In the genomic region with DNA sequence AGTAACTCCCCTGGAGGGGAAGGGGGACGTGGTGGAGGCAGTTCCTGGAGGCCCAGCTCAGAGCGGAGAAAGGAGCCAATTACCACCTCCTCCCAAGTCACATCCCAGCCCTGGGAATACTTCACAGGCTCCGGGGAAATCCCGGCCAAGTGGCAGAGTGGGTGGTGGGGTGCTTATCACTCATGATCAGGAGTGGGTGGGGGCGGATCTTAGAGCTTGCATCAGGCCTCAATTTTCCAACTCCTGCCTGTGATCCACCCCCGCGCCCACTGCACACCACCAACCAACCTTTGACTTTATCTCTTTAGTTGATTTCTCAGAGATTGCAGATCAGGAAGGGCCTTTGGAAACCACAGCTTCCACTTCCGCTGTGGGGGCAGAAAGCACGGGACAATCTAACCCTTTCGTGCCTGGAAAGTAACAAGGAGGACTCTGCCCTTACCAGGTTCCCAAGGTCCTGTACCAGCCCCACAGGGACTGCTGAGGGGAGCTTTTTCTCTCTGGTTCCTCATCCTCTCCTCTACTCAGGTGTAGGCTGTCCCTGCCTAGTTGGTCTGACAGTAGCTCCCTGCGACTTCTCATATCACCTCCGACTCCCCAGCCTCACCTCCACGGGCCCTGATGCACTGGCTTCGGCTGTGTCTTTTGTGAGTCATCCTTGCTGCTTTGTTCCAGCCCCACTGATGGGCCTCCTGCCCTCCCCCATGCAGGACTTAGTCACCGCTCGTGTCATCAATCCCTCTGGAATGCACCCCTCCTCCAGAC, we compare ENCODE assay signal across 1 cellular context.
TF ChIP-seq lines count a peak whose summit lies in the region.

No MANE protein-coding gene starts in this region.

TF ChIP-seq in K562, 482 proteins besides CTCF, POLR2A, EP300 and RAD21 (continued from another document and continues in another):
- no peak for TF ChIP-seq RREB1 (CRISPR knock-in tag; IDR thresholded peaks at IDR 0.05)
- no peak for TF ChIP-seq ZBTB17 (CRISPR knock-in tag; IDR thresholded peaks at IDR 0.05)
- TF ChIP-seq BACH1 (tag; IDR thresholded peaks at IDR 0.05) = 0 out of 2 replicates have a peak, but pooled peaks have one; percentile 52
- no peak for TF ChIP-seq MXI1 (IDR thresholded peaks at IDR 0.05; ENCODE audit: low read depth, low read length)
- no peak for TF ChIP-seq NFIX (CRISPR knock-in tag; IDR thresholded peaks at IDR 0.05; ENCODE audit: low read depth)
- TF ChIP-seq RB1 (IDR thresholded peaks at IDR 0.05; ENCODE audit: low read depth) = no peak
- TF ChIP-seq PTBP1 (IDR thresholded peaks at IDR 0.05; ENCODE audit: low read depth, low read length) = no peak
- TF ChIP-seq RFX5 (IDR thresholded peaks at IDR 0.05; ENCODE audit: low read depth, low read length) = no peak
- peak; percentile 83 for TF ChIP-seq HDAC3 (IDR thresholded peaks at IDR 0.05; ENCODE audit: borderline replicate concordance, partially characterized antibody)
- no peak for TF ChIP-seq EZH2 (IDR thresholded peaks at IDR 0.05; ENCODE audit: borderline replicate concordance, low read depth, low read length)
- TF ChIP-seq POLR2AphosphoS5 (IDR thresholded peaks at IDR 0.05; ENCODE audit: control insufficient read depth, insufficient read depth, low read depth, low read length) = no peak
- no peak for TF ChIP-seq RBM15 (IDR thresholded peaks at IDR 0.05; ENCODE audit: insufficient read depth, low read length)
- TF ChIP-seq SMARCE1 (IDR thresholded peaks at IDR 0.05) = peak; percentile 99
- TF ChIP-seq, protein P1, sequence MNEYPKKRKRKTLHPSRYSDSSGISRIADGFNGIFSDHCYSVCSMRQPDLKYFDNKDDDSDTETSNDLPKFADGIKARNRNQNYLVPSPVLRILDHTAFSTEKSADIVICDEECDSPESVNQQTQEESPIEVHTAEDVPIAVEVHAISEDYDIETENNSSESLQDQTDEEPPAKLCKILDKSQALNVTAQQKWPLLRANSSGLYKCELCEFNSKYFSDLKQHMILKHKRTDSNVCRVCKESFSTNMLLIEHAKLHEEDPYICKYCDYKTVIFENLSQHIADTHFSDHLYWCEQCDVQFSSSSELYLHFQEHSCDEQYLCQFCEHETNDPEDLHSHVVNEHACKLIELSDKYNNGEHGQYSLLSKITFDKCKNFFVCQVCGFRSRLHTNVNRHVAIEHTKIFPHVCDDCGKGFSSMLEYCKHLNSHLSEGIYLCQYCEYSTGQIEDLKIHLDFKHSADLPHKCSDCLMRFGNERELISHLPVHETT (CRISPR knock-in tag; conservative IDR thresholded peaks at IDR 0.05 in 1 of 2, IDR thresholded peaks at IDR 0.05 in 1 of 2) = peak in 1 of 2 experiments; percentile 74; a peak in 2 of 4 replicates
- TF ChIP-seq, protein P2, sequence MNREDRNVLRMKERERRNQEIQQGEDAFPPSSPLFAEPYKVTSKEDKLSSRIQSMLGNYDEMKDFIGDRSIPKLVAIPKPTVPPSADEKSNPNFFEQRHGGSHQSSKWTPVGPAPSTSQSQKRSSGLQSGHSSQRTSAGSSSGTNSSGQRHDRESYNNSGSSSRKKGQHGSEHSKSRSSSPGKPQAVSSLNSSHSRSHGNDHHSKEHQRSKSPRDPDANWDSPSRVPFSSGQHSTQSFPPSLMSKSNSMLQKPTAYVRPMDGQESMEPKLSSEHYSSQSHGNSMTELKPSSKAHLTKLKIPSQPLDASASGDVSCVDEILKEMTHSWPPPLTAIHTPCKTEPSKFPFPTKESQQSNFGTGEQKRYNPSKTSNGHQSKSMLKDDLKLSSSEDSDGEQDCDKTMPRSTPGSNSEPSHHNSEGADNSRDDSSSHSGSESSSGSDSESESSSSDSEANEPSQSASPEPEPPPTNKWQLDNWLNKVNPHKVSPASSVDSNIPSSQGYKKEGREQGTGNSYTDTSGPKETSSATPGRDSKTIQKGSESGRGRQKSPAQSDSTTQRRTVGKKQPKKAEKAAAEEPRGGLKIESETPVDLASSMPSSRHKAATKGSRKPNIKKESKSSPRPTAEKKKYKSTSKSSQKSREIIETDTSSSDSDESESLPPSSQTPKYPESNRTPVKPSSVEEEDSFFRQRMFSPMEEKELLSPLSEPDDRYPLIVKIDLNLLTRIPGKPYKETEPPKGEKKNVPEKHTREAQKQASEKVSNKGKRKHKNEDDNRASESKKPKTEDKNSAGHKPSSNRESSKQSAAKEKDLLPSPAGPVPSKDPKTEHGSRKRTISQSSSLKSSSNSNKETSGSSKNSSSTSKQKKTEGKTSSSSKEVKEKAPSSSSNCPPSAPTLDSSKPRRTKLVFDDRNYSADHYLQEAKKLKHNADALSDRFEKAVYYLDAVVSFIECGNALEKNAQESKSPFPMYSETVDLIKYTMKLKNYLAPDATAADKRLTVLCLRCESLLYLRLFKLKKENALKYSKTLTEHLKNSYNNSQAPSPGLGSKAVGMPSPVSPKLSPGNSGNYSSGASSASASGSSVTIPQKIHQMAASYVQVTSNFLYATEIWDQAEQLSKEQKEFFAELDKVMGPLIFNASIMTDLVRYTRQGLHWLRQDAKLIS (CRISPR knock-in tag; IDR thresholded peaks at IDR 0.05) = 0 out of 2 replicates have a peak, but pooled peaks have one; percentile 66
- TF ChIP-seq NR2C1 (IDR thresholded peaks at IDR 0.05) = no peak; the same call in 1 of the 2 replicates
- peak; percentile 53; the same call in 1 of the 2 replicates for TF ChIP-seq NR2C1 (tag; IDR thresholded peaks at IDR 0.05)
- no peak for TF ChIP-seq PHTF2 (CRISPR knock-in tag; IDR thresholded peaks at IDR 0.05)
- TF ChIP-seq LARP7 (IDR thresholded peaks at IDR 0.05) = no peak
- TF ChIP-seq RCOR1 (IDR thresholded peaks at IDR 0.05; ENCODE audit: borderline replicate concordance in 1 of 2, low read depth in 2 of 2, low read length in 2 of 2) = peak in 1 of 2 experiments; percentile 78; a peak in 2 of 4 replicates
- TF ChIP-seq ZNF57 (CRISPR knock-in tag; IDR thresholded peaks at IDR 0.05) = no peak
- no peak for TF ChIP-seq ID3 (CRISPR knock-in tag; IDR thresholded peaks at IDR 0.05)
- no peak; the same call in none of the 2 replicates for TF ChIP-seq ID3 (tag; IDR thresholded peaks at IDR 0.05)
- peak; percentile 100 for TF ChIP-seq FOSL1 (tag; conservative IDR thresholded peaks at IDR 0.05)
- TF ChIP-seq, protein P3, sequence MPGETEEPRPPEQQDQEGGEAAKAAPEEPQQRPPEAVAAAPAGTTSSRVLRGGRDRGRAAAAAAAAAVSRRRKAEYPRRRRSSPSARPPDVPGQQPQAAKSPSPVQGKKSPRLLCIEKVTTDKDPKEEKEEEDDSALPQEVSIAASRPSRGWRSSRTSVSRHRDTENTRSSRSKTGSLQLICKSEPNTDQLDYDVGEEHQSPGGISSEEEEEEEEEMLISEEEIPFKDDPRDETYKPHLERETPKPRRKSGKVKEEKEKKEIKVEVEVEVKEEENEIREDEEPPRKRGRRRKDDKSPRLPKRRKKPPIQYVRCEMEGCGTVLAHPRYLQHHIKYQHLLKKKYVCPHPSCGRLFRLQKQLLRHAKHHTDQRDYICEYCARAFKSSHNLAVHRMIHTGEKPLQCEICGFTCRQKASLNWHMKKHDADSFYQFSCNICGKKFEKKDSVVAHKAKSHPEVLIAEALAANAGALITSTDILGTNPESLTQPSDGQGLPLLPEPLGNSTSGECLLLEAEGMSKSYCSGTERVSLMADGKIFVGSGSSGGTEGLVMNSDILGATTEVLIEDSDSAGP (CRISPR knock-in tag; IDR thresholded peaks at IDR 0.05) = no peak
- TF ChIP-seq, protein P4, sequence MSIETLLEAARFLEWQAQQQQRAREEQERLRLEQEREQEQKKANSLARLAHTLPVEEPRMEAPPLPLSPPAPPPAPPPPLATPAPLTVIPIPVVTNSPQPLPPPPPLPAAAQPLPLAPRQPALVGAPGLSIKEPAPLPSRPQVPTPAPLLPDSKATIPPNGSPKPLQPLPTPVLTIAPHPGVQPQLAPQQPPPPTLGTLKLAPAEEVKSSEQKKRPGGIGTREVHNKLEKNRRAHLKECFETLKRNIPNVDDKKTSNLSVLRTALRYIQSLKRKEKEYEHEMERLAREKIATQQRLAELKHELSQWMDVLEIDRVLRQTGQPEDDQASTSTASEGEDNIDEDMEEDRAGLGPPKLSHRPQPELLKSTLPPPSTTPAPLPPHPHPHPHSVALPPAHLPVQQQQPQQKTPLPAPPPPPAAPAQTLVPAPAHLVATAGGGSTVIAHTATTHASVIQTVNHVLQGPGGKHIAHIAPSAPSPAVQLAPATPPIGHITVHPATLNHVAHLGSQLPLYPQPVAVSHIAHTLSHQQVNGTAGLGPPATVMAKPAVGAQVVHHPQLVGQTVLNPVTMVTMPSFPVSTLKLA (conservative IDR thresholded peaks at IDR 0.05) = peak in 1 of 2 experiments; percentile 64; a peak in 1 of 4 replicates
- TF ChIP-seq, protein P5, sequence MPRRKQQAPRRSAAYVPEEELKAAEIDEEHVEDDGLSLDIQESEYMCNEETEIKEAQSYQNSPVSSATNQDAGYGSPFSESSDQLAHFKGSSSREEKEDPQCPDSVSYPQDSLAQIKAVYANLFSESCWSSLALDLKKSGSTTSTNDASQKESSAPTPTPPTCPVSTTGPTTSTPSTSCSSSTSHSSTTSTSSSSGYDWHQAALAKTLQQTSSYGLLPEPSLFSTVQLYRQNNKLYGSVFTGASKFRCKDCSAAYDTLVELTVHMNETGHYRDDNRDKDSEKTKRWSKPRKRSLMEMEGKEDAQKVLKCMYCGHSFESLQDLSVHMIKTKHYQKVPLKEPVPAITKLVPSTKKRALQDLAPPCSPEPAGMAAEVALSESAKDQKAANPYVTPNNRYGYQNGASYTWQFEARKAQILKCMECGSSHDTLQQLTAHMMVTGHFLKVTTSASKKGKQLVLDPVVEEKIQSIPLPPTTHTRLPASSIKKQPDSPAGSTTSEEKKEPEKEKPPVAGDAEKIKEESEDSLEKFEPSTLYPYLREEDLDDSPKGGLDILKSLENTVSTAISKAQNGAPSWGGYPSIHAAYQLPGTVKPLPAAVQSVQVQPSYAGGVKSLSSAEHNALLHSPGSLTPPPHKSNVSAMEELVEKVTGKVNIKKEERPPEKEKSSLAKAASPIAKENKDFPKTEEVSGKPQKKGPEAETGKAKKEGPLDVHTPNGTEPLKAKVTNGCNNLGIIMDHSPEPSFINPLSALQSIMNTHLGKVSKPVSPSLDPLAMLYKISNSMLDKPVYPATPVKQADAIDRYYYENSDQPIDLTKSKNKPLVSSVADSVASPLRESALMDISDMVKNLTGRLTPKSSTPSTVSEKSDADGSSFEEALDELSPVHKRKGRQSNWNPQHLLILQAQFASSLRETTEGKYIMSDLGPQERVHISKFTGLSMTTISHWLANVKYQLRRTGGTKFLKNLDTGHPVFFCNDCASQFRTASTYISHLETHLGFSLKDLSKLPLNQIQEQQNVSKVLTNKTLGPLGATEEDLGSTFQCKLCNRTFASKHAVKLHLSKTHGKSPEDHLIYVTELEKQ (CRISPR knock-in tag; IDR thresholded peaks at IDR 0.05) = no peak; the same call in 1 of the 2 replicates
- TF ChIP-seq ZNF668 (CRISPR knock-in tag; IDR thresholded peaks at IDR 0.05) = no peak
- no peak for TF ChIP-seq CSDE1 (IDR thresholded peaks at IDR 0.05)
- TF ChIP-seq ZNF121 (CRISPR knock-in tag; conservative IDR thresholded peaks at IDR 0.05) = no peak
- TF ChIP-seq TEAD2 (tag; IDR thresholded peaks at IDR 0.05) = peak; percentile 41; the same call in 1 of the 2 replicates
- TF ChIP-seq ZFP30 (CRISPR knock-in tag; IDR thresholded peaks at IDR 0.05; ENCODE audit: borderline replicate concordance) = no peak
- TF ChIP-seq TCF7L2 (IDR thresholded peaks at IDR 0.05; ENCODE audit: low read depth, low read length) = no peak
- TF ChIP-seq CBX8 (IDR thresholded peaks at IDR 0.05; ENCODE audit: borderline replicate concordance, extremely low read depth, low read depth, low read length, poor library complexity, severe bottlenecking) = no peak
- no peak for TF ChIP-seq SMC3 (conservative IDR thresholded peaks at IDR 0.05; ENCODE audit: insufficient read depth, low read depth, low read length)
- no peak for TF ChIP-seq PYGO2 (tag; IDR thresholded peaks at IDR 0.05)
- TF ChIP-seq, protein P6, sequence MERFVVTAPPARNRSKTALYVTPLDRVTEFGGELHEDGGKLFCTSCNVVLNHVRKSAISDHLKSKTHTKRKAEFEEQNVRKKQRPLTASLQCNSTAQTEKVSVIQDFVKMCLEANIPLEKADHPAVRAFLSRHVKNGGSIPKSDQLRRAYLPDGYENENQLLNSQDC (CRISPR knock-in tag; IDR thresholded peaks at IDR 0.05) = no peak
- TF ChIP-seq ZFP1 (CRISPR knock-in tag; IDR thresholded peaks at IDR 0.05) = no peak
